ENCODE assay signal across 10 cellular contexts in genomic region chr1:176515310-176515709, GRCh38. TPM values are rescaled to one million over a fixed set of nuclear protein-coding genes. Genes with fewer than 3 reads are reported as not detected.
DNase-seq lines count a peak whose midpoint lies in the region; ATAC-seq and TF ChIP-seq lines count a peak whose summit lies in the region.
"Had no signal": no experiment of that assay in that cellular context is flagged by ENCODE, and none has a peak within 500 bp of the region (broad histone marks: within the 10 kb centered on the region; RNA-seq: fewer than 3 reads in every experiment).

No MANE protein-coding gene starts in this region.

- no peaks in the 10 kb centered on the region for H3K27me3 ChIP-seq in uterus
- H3K27me3 ChIP-seq: vagina had no signal

- H3K27ac ChIP-seq in uterus: no peak overlapping the region
- H3K27ac ChIP-seq: vagina had no signal

- no peak for TF ChIP-seq POLR2A in uterus (IDR thresholded peaks at IDR 0.05)

- no peak for ATAC-seq in HG02678 (IDR thresholded peaks at IDR 0.05; ENCODE audit: unreplicated experiment)

- H3K9me3 ChIP-seq in uterus: no peaks in the 10 kb centered on the region
- H3K9me3 ChIP-seq: vagina had no signal

- in situ Hi-C loops in astrocyte of the spinal cord (cut with HindIII; ENCODE audit: low sequenced_read_pairs): no loop called here

- H3K4me1 ChIP-seq in uterus: no peaks in the 10 kb centered on the region
- H3K4me1 ChIP-seq: vagina had no signal

- H3K36me3 ChIP-seq in uterus: no peaks in the 10 kb centered on the region
- H3K36me3 ChIP-seq: vagina had no signal

- intact Hi-C loops in uterus (cut with DNase I; ENCODE audit: low total_unique reads): no loop called here

- no peak for TF ChIP-seq CTCF in astrocyte of the spinal cord (IDR thresholded peaks at IDR 0.05; ENCODE audit: low read depth, low read length)
- no peak for TF ChIP-seq CTCF in uterus (IDR thresholded peaks at IDR 0.05)

- DNase-seq in ELR (ENCODE audit: low read depth): peak; percentile 82
- DNase-seq in NCI-H1694 treated with DMSO at 0.1 percent for 48 hours (lab: John Stamatoyannopoulos, UW): peak; percentile 23
- DNase-seq in astrocyte of the spinal cord (ENCODE audit: low read depth, low spot score): peak; percentile 55
- peak; percentile 42 for DNase-seq in myocyte (ENCODE audit: low read depth)
- no peak for DNase-seq in NCI-H187 treated with DMSO at 0.1 percent for 48 hours (lab: John Stamatoyannopoulos, UW)
- no peak for DNase-seq in activated CD4-positive, alpha-beta T cell treated with anti-CD3 and anti-CD28 coated beads for 4 hours
- no peak for DNase-seq in uterus
- DNase-seq: head of caudate nucleus had no signal

- H3K4me3 ChIP-seq in astrocyte of the spinal cord (ENCODE audit: low read depth, low read length) (no peak overlapping the region), uterus (no peak overlapping the region)
- H3K4me3 ChIP-seq: vagina had no signal

RNA-seq across cellular contexts. Expression of gene PAPPA2, which starts 52.3 kb away (rescaled TPM):
- total RNA-seq in myocyte (0.52 and 0.75 TPM in 2 replicates), uterus (1 to 10 TPM in 1 of 4 donors, under 1 TPM in 2, not detected in 1; 0.51 to 4.0 (median 0.73) TPM)
- 1.9 TPM for polyA plus RNA-seq in myocyte (2012)

Comparison
In these comparisons a context has a peak if more than half of its experiments do, and no peak if none do; other contexts are left out.
1. DNase-seq: peak in ELR (single experiment), NCI-H1694 treated with DMSO at 0.1 percent for 48 hours (single experiment), astrocyte of the spinal cord (single experiment) and myocyte (single experiment); none in NCI-H187 treated with DMSO at 0.1 percent for 48 hours (single experiment), activated CD4-positive, alpha-beta T cell treated with anti-CD3 and anti-CD28 coated beads for 4 hours (0 of 2) and uterus (0 of 2).